In genomic region chr16:84514874-84515835, GRCh38 we compare ENCODE assay signal across 9 cellular contexts. TPM values are rescaled to one million over a fixed set of nuclear protein-coding genes. Genes with fewer than 3 reads are reported as not detected.
A peak's percentile ranks its signal among the peaks of the same experiment; 100 is the strongest.
DNase-seq lines count a peak whose midpoint lies in the region; ATAC-seq, FAIRE-seq and TF ChIP-seq lines count a peak whose summit lies in the region.
"Had no signal": no experiment of that assay in that cellular context is flagged by ENCODE, and none has a peak within 500 bp of the region (broad histone marks: within the 10 kb centered on the region; RNA-seq: fewer than 3 reads in every experiment).

No MANE protein-coding gene starts in this region.

- H3F3A ChIP-seq in MM.1S (ENCODE audit: insufficient read depth, low read length) = peaks cover 7% of the 10 kb centered on the region

- H3K27me3 Mint-ChIP-seq in activated CD8-positive, alpha-beta T cell treated with anti-CD3 and anti-CD28 coated beads for 36 hours = no peaks in the 10 kb centered on the region
- H3K27me3 Mint-ChIP-seq in immature natural killer cell (ENCODE audit: low read depth in 3 of 3) = peaks cover 6 to 11% (median 9%) of the 10 kb centered on the region in 3 donors

- H3K9me2 ChIP-seq in MM.1S (replicated peaks; ENCODE audit: insufficient read depth, low read length) = no peaks in the 10 kb centered on the region

- H4K20me1 ChIP-seq in MM.1S (ENCODE audit: insufficient read depth, low read length) = no peaks in the 10 kb centered on the region

- H3K9me3 ChIP-seq in MM.1S (replicated peaks; ENCODE audit: insufficient read depth, low read length) = no peaks in the 10 kb centered on the region
- H3K9me3 ChIP-seq: heart left ventricle had no signal

- H3K36me3 Mint-ChIP-seq in activated CD8-positive, alpha-beta T cell treated with anti-CD3 and anti-CD28 coated beads for 36 hours (ENCODE audit: low read depth) = peaks cover 21% of the 10 kb centered on the region
- peaks cover 0 to 3% (median 0%) of the 10 kb centered on the region in 3 donors for H3K36me3 Mint-ChIP-seq in immature natural killer cell

- peak overlapping the region; percentile 51 for H3K4me2 ChIP-seq in MM.1S (ENCODE audit: low read depth, low read length)

- H2AFZ ChIP-seq in MM.1S (ENCODE audit: low read length) = peak overlapping the region; percentile 67; the same call in 1 of the 2 replicates

- DNase-seq in GM12864 (ENCODE audit: low read depth) = peak; percentile 94
- peak; percentile 85 for DNase-seq in MM.1S
- peak; percentile 95 for DNase-seq in activated CD8-positive, alpha-beta T cell treated with anti-CD3 and anti-CD28 coated beads for 36 hours
- DNase-seq in immature natural killer cell = peak; percentile 70 to 77 (median 73)
- DNase-seq in stimulated activated CD8-positive, alpha-beta memory T cell treated with anti-CD3 and anti-CD28 coated beads, Interleukin-7, amount 100 ng/mL, for 1 hour (ENCODE audit: low read depth in 2 of 2) = peak; percentile 55 to 63
- no peak for DNase-seq in RCC 7860 (ENCODE audit: low spot score)
- DNase-seq in HEK293T (ENCODE audit: extremely low spot score) = no peak

- peak overlapping the region; percentile 84 for H3K27ac ChIP-seq in MM.1S (ENCODE audit: low read length)

- no peak for FAIRE-seq in RCC 7860 (lab: Jason Lieb, UNC)

- no peaks in the 10 kb centered on the region; the same call in 1 of the 2 replicates for H3K27me3 ChIP-seq in MM.1S (replicated peaks; ENCODE audit: insufficient read depth, low read length)
- H3K27me3 ChIP-seq: heart left ventricle had no signal

- H3K36me3 ChIP-seq in MM.1S (replicated peaks; ENCODE audit: insufficient read depth, low read length) = no peaks in the 10 kb centered on the region
- H3K36me3 ChIP-seq: heart left ventricle had no signal

- TF ChIP-seq CTCF in GM12864 (IDR thresholded peaks at IDR 0.05; ENCODE audit: low read depth, low read length, missing control alignments) (no peak), MM.1S (IDR thresholded peaks at IDR 0.05; ENCODE audit: low read length) (no peak)
- no peak for TF ChIP-seq CTCF in activated CD8-positive, alpha-beta T cell treated with anti-CD3 and anti-CD28 coated beads for 36 hours (IDR thresholded peaks at IDR 0.05)

- peak overlapping the region; percentile 46 for H3K9ac ChIP-seq in MM.1S (ENCODE audit: low read length)

- peaks cover 14% of the 10 kb centered on the region for H3K4me1 ChIP-seq in MM.1S (ENCODE audit: low read length)

- POLR2A ChIA-PET in activated CD8-positive, alpha-beta T cell treated with anti-CD3 and anti-CD28 coated beads for 36 hours (lab: Charles Lee) = interaction anchor here (0.6 to 2.8 kb wide), 14 partner anchors 9 to 708 kb away, joined by 3 to 20 read pairs (median 7); partner anchors contain the start of genes HSBP1, MBTPS1 and MEAK7
- POLR2A ChIA-PET in HEK293T (lab: Yijun Ruan, JAX) = no interaction called here

- peak overlapping the region; percentile 55 for H3K4me3 Mint-ChIP-seq in activated CD8-positive, alpha-beta T cell treated with anti-CD3 and anti-CD28 coated beads for 36 hours
- H3K4me3 Mint-ChIP-seq in immature natural killer cell = peak overlapping the region; percentile 64 to 80 (median 74)

- intact Hi-C loops in activated CD8-positive, alpha-beta T cell treated with anti-CD3 and anti-CD28 coated beads for 36 hours (cut with micrococcal nuclease) = loop anchor here (2.0 to 10.0 kb wide), 3 partner anchors 34 to 210 kb away; no protein-coding TSS in a partner anchor

- no peaks in the 10 kb centered on the region for H3K79me2 ChIP-seq in MM.1S (ENCODE audit: low read length)

- H3K27ac Mint-ChIP-seq in activated CD8-positive, alpha-beta T cell treated with anti-CD3 and anti-CD28 coated beads for 36 hours = peak overlapping the region; percentile 98
- peak overlapping the region; percentile 87 to 97 (median 94) for H3K27ac Mint-ChIP-seq in immature natural killer cell

- H3K9me3 Mint-ChIP-seq in activated CD8-positive, alpha-beta T cell treated with anti-CD3 and anti-CD28 coated beads for 36 hours = no peaks in the 10 kb centered on the region
- H3K9me3 Mint-ChIP-seq in immature natural killer cell = peaks cover 0 to 2% (median 0%) of the 10 kb centered on the region in 6 donors

- H3K4me3 ChIP-seq in GM12864 (ENCODE audit: low read depth, low read length) = no peak overlapping the region
- H3K4me3 ChIP-seq in MM.1S (ENCODE audit: low read length) = no peak overlapping the region

- peak; percentile 94 for ATAC-seq in GM21723 (IDR thresholded peaks at IDR 0.05; ENCODE audit: unreplicated experiment)
- peak; percentile 81 for ATAC-seq in activated CD8-positive, alpha-beta T cell treated with anti-CD3 and anti-CD28 coated beads for 36 hours
- ATAC-seq: heart left ventricle had no signal

- CTCF ChIA-PET in activated CD8-positive, alpha-beta T cell treated with anti-CD3 and anti-CD28 coated beads for 36 hours (lab: Charles Lee) = interaction anchor here (0.6 to 11.0 kb wide), 10 partner anchors 9 to 224 kb away, joined by 3 to 145 read pairs (median 4); no protein-coding TSS in a partner anchor
- CTCF ChIA-PET in HEK293T (lab: Yijun Ruan, JAX) = interaction anchor here (0.7 to 9.2 kb wide), 2 partner anchors 9 to 107 kb away, joined by 3 to 49 read pairs; no protein-coding TSS in a partner anchor

- peaks cover 80% of the 10 kb centered on the region for H3K4me1 Mint-ChIP-seq in activated CD8-positive, alpha-beta T cell treated with anti-CD3 and anti-CD28 coated beads for 36 hours (ENCODE audit: low read depth)
- peaks cover 68 to 77% of the 10 kb centered on the region in 2 donors for H3K4me1 Mint-ChIP-seq in immature natural killer cell

TF ChIP-seq in HEK293T, 16 proteins besides CTCF, POLR2A, EP300 and RAD21:
- TF ChIP-seq PKNOX1 (IDR thresholded peaks at IDR 0.05) (no peak), FOXM1 (IDR thresholded peaks at IDR 0.05; ENCODE audit: borderline replicate concordance) (no peak), BHLHE40 (IDR thresholded peaks at IDR 0.05; ENCODE audit: borderline replicate concordance) (no peak), LEF1 (IDR thresholded peaks at IDR 0.05; ENCODE audit: borderline replicate concordance) (no peak), CTBP1 (IDR thresholded peaks at IDR 0.05; ENCODE audit: borderline replicate concordance) (no peak), SUZ12 (IDR thresholded peaks at IDR 0.05) (no peak), L3MBTL2 (conservative IDR thresholded peaks at IDR 0.05) (no peak), ELF4 (IDR thresholded peaks at IDR 0.05) (no peak), ZNF384 (IDR thresholded peaks at IDR 0.05) (no peak), SP1 (IDR thresholded peaks at IDR 0.05) (no peak)
TF ChIP-seq in HEK293T: peak in this region for 0.

RNA-seq across cellular contexts. Expression of gene MEAK7, which starts 10.7 kb away (rescaled TPM):
- 10 to 100 TPM; 21.1 to 22.4 TPM for total RNA-seq in activated CD8-positive, alpha-beta T cell treated with anti-CD3 and anti-CD28 coated beads for 36 hours
- polyA plus RNA-seq in immature natural killer cell = 1 to 10 TPM; 3.0 to 5.2 (median 5.1) TPM

Comparison
In these comparisons a context has a peak if more than half of its experiments do, and no peak if none do; other contexts are left out.
1. DNase-seq: peak in GM12864 (single experiment), MM.1S (single experiment), activated CD8-positive, alpha-beta T cell treated with anti-CD3 and anti-CD28 coated beads for 36 hours (single experiment), immature natural killer cell (3 of 3) and stimulated activated CD8-positive, alpha-beta memory T cell treated with anti-CD3 and anti-CD28 coated beads, Interleukin-7, amount 100 ng/mL, for 1 hour (2 of 2); none in RCC 7860 (single experiment) and HEK293T (single experiment).